ENCODE assay signal across 30 cellular contexts in the genomic region with DNA sequence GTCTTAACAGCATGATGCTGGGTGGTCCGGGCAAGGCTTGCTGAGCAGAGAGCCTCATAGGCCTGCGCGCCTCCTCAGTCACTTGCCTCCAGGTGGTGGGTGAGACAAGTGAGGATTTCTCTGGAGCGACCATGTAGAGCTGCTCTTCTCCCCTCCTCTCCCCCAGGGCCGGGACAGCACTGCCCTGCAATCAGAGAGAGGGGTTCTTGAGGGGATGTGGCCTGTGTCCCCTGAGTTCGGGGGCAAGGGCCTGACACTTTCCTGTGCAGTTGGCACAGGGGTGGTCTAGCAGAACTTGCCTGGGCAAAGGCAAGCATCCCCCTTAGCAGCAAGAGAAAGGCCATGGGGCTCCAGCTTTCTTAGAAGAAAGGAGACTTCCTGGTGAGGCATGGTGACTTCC.
"Had no signal": no experiment of that assay in that cellular context is flagged by ENCODE, and none has a peak within 500 bp of the region (broad histone marks: within the 10 kb centered on the region; RNA-seq: fewer than 3 reads in every experiment).

No MANE protein-coding gene starts in this region.

- H3K4me2 ChIP-seq: neural progenitor cell, smooth muscle cell had no signal

- H3K4me3 ChIP-seq: heart right ventricle, left ventricle myocardium inferior, lung, neural progenitor cell, right atrium auricular region, right lobe of liver, smooth muscle cell, thyroid gland, transverse colon, upper lobe of left lung had no signal

- H3K27me3 ChIP-seq: neural progenitor cell, right atrium auricular region, right lobe of liver, thyroid gland, transverse colon, upper lobe of left lung had no signal

- H3K36me3 ChIP-seq: heart right ventricle, left ventricle myocardium inferior, neural progenitor cell, neutrophil, right atrium auricular region, right lobe of liver, thyroid gland, transverse colon, upper lobe of left lung had no signal

- H3K9ac ChIP-seq: neural progenitor cell, parathyroid adenoma had no signal

- ATAC-seq: heart right ventricle; natural killer cell; stimulated activated naive B cell treated with anti-CD40 and anti-IgM and Interleukin-4, amounts not matched to agents 10 μg/mL and 1 μg/mL and 100 μg/mL, for 72 hours had no signal

- H3K4me1 ChIP-seq: parathyroid adenoma, right lobe of liver had no signal

- FAIRE-seq: islet of Langerhans, urothelium cell line had no signal

- H3K27ac Mint-ChIP-seq: immature natural killer cell; mesothelial cell of epicardium; natural killer cell; nephron progenitor cell; progenitor cell of endocrine pancreas; stimulated activated naive B cell treated with anti-CD40 and anti-IgM and Interleukin-4, amounts not matched to agents 10 μg/mL and 1 μg/mL and 100 μg/mL, for 72 hours; stimulated activated naive CD8-positive, alpha-beta T cell treated with anti-CD3 and anti-CD28 coated beads, Interleukin-15, Interleukin-2, amounts not matched to agents 100 ng/mL and 50 ng/mL, for 24 hours had no signal

- H3K27ac ChIP-seq: heart right ventricle, left ventricle myocardium inferior, neural progenitor cell, neutrophil, parathyroid adenoma, right atrium auricular region, right lobe of liver, thyroid gland, transverse colon, upper lobe of left lung had no signal

- H2AFZ ChIP-seq: neural progenitor cell, parathyroid adenoma had no signal

- H3K4me3 Mint-ChIP-seq: immature natural killer cell; mesothelial cell of epicardium; natural killer cell; nephron progenitor cell; neural progenitor cell; stimulated activated naive B cell treated with anti-CD40 and anti-IgM and Interleukin-4, amounts not matched to agents 10 μg/mL and 1 μg/mL and 100 μg/mL, for 72 hours; stimulated activated naive CD8-positive, alpha-beta T cell treated with anti-CD3 and anti-CD28 coated beads, Interleukin-15, Interleukin-2, amounts not matched to agents 100 ng/mL and 50 ng/mL, for 24 hours had no signal

- H3K27me3 Mint-ChIP-seq: progenitor cell of endocrine pancreas had no signal

- DNase-seq: heart right ventricle; hippocampal formation; immature natural killer cell; left ventricle myocardium inferior; mesendoderm; naive B cell; natural killer cell; nephron progenitor cell; occipital lobe; stimulated activated CD4-positive, alpha-beta T cell treated with anti-CD3 and anti-CD28 coated beads, Interleukin-12 subunit alpha, Interleukin-12 subunit beta, amount 100 ng/mL, for 4 hours; stimulated activated CD4-positive, alpha-beta T cell treated with anti-CD3 and anti-CD28 coated beads, Interleukin-15, amount 100 ng/mL, for 24 hours; stimulated activated CD4-positive, alpha-beta T cell treated with anti-CD3 and anti-CD28 coated beads, Interleukin-2, amount 100 ng/mL, for 24 hours; stimulated activated CD4-positive, alpha-beta T cell treated with anti-CD3 and anti-CD28 coated beads, Interleukin-4, amount 100 ng/mL, for 1 hour; stimulated activated naive B cell treated with anti-CD40 and anti-IgM and Interleukin-4, amounts not matched to agents 10 μg/mL and 1 μg/mL and 100 μg/mL, for 72 hours; substantia nigra; thyroid gland; transverse colon; upper lobe of left lung had no signal

- H3K79me2 ChIP-seq: parathyroid adenoma had no signal

- H3K9me3 ChIP-seq: heart right ventricle, left ventricle myocardium inferior, neutrophil, right atrium auricular region, right lobe of liver, thyroid gland, transverse colon, upper lobe of left lung had no signal

- H3K9me3 Mint-ChIP-seq: mesothelial cell of epicardium; natural killer cell; nephron progenitor cell; neural progenitor cell; stimulated activated naive B cell treated with anti-CD40 and anti-IgM and Interleukin-4, amounts not matched to agents 10 μg/mL and 1 μg/mL and 100 μg/mL, for 72 hours; stimulated activated naive CD8-positive, alpha-beta T cell treated with anti-CD3 and anti-CD28 coated beads, Interleukin-15, Interleukin-2, amounts not matched to agents 100 ng/mL and 50 ng/mL, for 24 hours had no signal
